18 cellular contexts compared by ENCODE assay signal in genomic region chr9:86357091-86357866, GRCh38. TPM values are rescaled to one million over a fixed set of nuclear protein-coding genes. Genes with fewer than 3 reads are reported as not detected.
DNase-seq lines count a peak whose midpoint lies in the region; ATAC-seq, FAIRE-seq and TF ChIP-seq lines count a peak whose summit lies in the region.
"Had no signal": no experiment of that assay in that cellular context is flagged by ENCODE, and none has a peak within 500 bp of the region (broad histone marks: within the 10 kb centered on the region; RNA-seq: fewer than 3 reads in every experiment).

No MANE protein-coding gene starts in this region.

- H3K9ac ChIP-seq in K562 (ENCODE audit: insufficient read depth in 1 of 2, low read depth in 2 of 2, low read length in 2 of 2) = no peak overlapping the region

- H3K9me3 ChIP-seq in K562 (replicated peaks; ENCODE audit: control insufficient read depth, insufficient read depth, low read depth, low read length) = no peaks in the 10 kb centered on the region
- H3K9me3 ChIP-seq: Caco-2 had no signal

- TF ChIP-seq CTCF in natural killer cell (IDR thresholded peaks at IDR 0.05) (no peak), K562 (IDR thresholded peaks at IDR 0.05 in 2 of 3, conservative IDR thresholded peaks at IDR 0.05 in 1 of 3; ENCODE audit: insufficient read depth in 2 of 3, low read depth in 1 of 3, low read length in 3 of 3) (no peak), nephron (IDR thresholded peaks at IDR 0.05; ENCODE audit: unreplicated experiment in 3 of 3) (no peak)

- H3K4me1 Mint-ChIP-seq in natural killer cell (peaks cover 24% of the 10 kb centered on the region in 2 donors), nephron (peaks cover 23% of the 10 kb centered on the region)
- peaks cover 17 to 23% of the 10 kb centered on the region in 2 donors for H3K4me1 Mint-ChIP-seq in natural killer cell treated with Interleukin-12 subunit alpha and Interleukin-12 subunit beta and Interleukin-15 and Interleukin-18, amount 100 ng/mL, for 72 hours (ENCODE audit: low read depth in 2 of 2)

- H2AFZ ChIP-seq in K562 (ENCODE audit: low read depth, low read length) = no peak overlapping the region

- no peak for TF ChIP-seq RAD21 in K562 (CRISPR knock-in tag; conservative IDR thresholded peaks at IDR 0.05 in 1 of 2, IDR thresholded peaks at IDR 0.05 in 1 of 2)

- H4K20me1 ChIP-seq in K562 (replicated peaks; ENCODE audit: control insufficient read depth, insufficient read depth, low read length) = no peaks in the 10 kb centered on the region; the same call in 1 of the 2 replicates

- peaks cover 17% of the 10 kb centered on the region for H3K79me2 ChIP-seq in K562 (ENCODE audit: control insufficient read depth, insufficient read depth, low read length)

- H3K4me2 ChIP-seq in K562 (ENCODE audit: insufficient read depth, low read length) = no peak overlapping the region

- no peak for DNase-seq in natural killer cell
- DNase-seq in natural killer cell treated with Interleukin-12 subunit alpha and Interleukin-12 subunit beta and Interleukin-15 and Interleukin-18, amount 100 ng/mL, for 72 hours (ENCODE audit: low spot score) = no peak
- peak in 2 of 4 experiments; percentile 14 to 21 for DNase-seq in K562 (ENCODE audit: extremely low read depth in 1 of 4, low spot score in 3 of 4)
- no peak for DNase-seq in SKM-1 (lab: John Stamatoyannopoulos, UW; ENCODE audit: unreplicated experiment)
- DNase-seq: Caco-2; CD8-positive, alpha-beta T cell; DND-41; GDM1; HCEC 1CT; HFFc6 had no signal

- no peaks in the 10 kb centered on the region for H3K27me3 ChIP-seq in K562 (ENCODE audit: control insufficient read depth in 2 of 2, insufficient read depth in 2 of 2, low read length in 2 of 2)

- H3K4me3 Mint-ChIP-seq in natural killer cell = peak overlapping the region; percentile 51
- no peak overlapping the region for H3K4me3 Mint-ChIP-seq in natural killer cell treated with Interleukin-12 subunit alpha and Interleukin-12 subunit beta and Interleukin-15 and Interleukin-18, amount 100 ng/mL, for 72 hours
- peak overlapping the region in 2 of 3 experiments; percentile 15 to 24 for H3K4me3 Mint-ChIP-seq in nephron
- H3K4me3 Mint-ChIP-seq: B cell; CD8-positive, alpha-beta T cell; HFFc6 had no signal

- intact Hi-C loops in natural killer cell (cut with micrococcal nuclease) = no loop called here
- intact Hi-C loops in K562 (cut with micrococcal nuclease) = loop anchor here (10.0 kb wide), 1 partner anchor 412 kb away; the partner anchor contains the start of gene NAA35

- TF ChIP-seq EP300 in K562 (IDR thresholded peaks at IDR 0.05; ENCODE audit: low read length) = no peak; the same call in 1 of the 2 replicates

- no peak for FAIRE-seq in K562 (lab: Jason Lieb, UNC)
- FAIRE-seq: A204.1, GM19239 had no signal

- no TSS peak for BruUV-seq in K562 (replicated peaks; lab: Mats Ljungman, UMichigan)

- in situ Hi-C loops in K562 (cut with MboI) = no loop called here

- H3K9me1 ChIP-seq in K562 (ENCODE audit: control insufficient read depth, insufficient read depth, low read length) = no peaks in the 10 kb centered on the region

- H3K27ac ChIP-seq in K562 (ENCODE audit: extremely low read depth, low read depth, low read length) = no peak overlapping the region
- H3K27ac ChIP-seq: C4-2B, HL-60 had no signal

- H3K36me3 Mint-ChIP-seq in natural killer cell (no peaks in the 10 kb centered on the region), nephron (ENCODE audit: low read depth) (peaks cover 8% of the 10 kb centered on the region)
- H3K36me3 Mint-ChIP-seq in natural killer cell treated with Interleukin-12 subunit alpha and Interleukin-12 subunit beta and Interleukin-15 and Interleukin-18, amount 100 ng/mL, for 72 hours = no peaks in the 10 kb centered on the region

- TF ChIP-seq POLR2A in K562 (conservative IDR thresholded peaks at IDR 0.05) = no peak

- 0% methylated on average over 3 of the region's 4 CpGs for WGBS in K562 (ENCODE audit: insufficient coverage, low coverage, missing lambda C conversion rate)

- no peak overlapping the region for H3K4me3 ChIP-seq in K562

- peaks cover 5% of the 10 kb centered on the region in 2 experiments; a peak in 4 of 5 replicates for H3K4me1 ChIP-seq in K562 (replicated peaks in 1 of 2; ENCODE audit: control insufficient read depth in 2 of 2, insufficient read depth in 2 of 2, low read length in 2 of 2)

- H3K27ac Mint-ChIP-seq in natural killer cell (no peak overlapping the region), nephron (peak overlapping the region in 1 of 3 experiments; percentile 38)
- H3K27ac Mint-ChIP-seq in natural killer cell treated with Interleukin-12 subunit alpha and Interleukin-12 subunit beta and Interleukin-15 and Interleukin-18, amount 100 ng/mL, for 72 hours = no peak overlapping the region
- H3K27ac Mint-ChIP-seq: B cell; CD8-positive, alpha-beta T cell; HFFc6 had no signal

- H3K9me3 Mint-ChIP-seq in natural killer cell = no peaks in the 10 kb centered on the region
- H3K9me3 Mint-ChIP-seq in natural killer cell treated with Interleukin-12 subunit alpha and Interleukin-12 subunit beta and Interleukin-15 and Interleukin-18, amount 100 ng/mL, for 72 hours = no peaks in the 10 kb centered on the region
- no peaks in the 10 kb centered on the region for H3K9me3 Mint-ChIP-seq in nephron
- H3K9me3 Mint-ChIP-seq: CD8-positive, alpha-beta T cell; HFFc6 had no signal

- CTCF ChIA-PET in K562 (lab: Yijun Ruan, JAX; ENCODE audit: low intra/inter-chr PET ratio) = no interaction called here

- H3K27me3 Mint-ChIP-seq in natural killer cell (ENCODE audit: low read depth in 2 of 2) (peaks cover 0 to 5% of the 10 kb centered on the region in 2 donors), nephron (ENCODE audit: low read depth) (no peaks in the 10 kb centered on the region)
- H3K27me3 Mint-ChIP-seq in natural killer cell treated with Interleukin-12 subunit alpha and Interleukin-12 subunit beta and Interleukin-15 and Interleukin-18, amount 100 ng/mL, for 72 hours = peaks cover 4 to 8% of the 10 kb centered on the region in 2 donors

- peaks cover 2% of the 10 kb centered on the region; the same call in 1 of the 3 replicates for H3K36me3 ChIP-seq in K562 (ENCODE audit: control insufficient read depth, insufficient read depth, low read length)

- POLR2A ChIA-PET in K562 (lab: Yijun Ruan, JAX) = no interaction called here

- ATAC-seq in natural killer cell = no peak
- no peak for ATAC-seq in natural killer cell treated with Interleukin-12 subunit alpha and Interleukin-12 subunit beta and Interleukin-15 and Interleukin-18, amount 100 ng/mL, for 72 hours
- no peak for ATAC-seq in K562
- ATAC-seq in GM19452 (IDR thresholded peaks at IDR 0.05; ENCODE audit: unreplicated experiment) = no peak
- ATAC-seq in HG03442 (IDR thresholded peaks at IDR 0.05; ENCODE audit: unreplicated experiment) = no peak
- ATAC-seq: CD8-positive, alpha-beta T cell had no signal

TF ChIP-seq in K562, 482 proteins besides CTCF, POLR2A, EP300 and RAD21:
- TF ChIP-seq NR4A1 (CRISPR knock-in tag; IDR thresholded peaks at IDR 0.05) = no peak
- TF ChIP-seq NR4A1 (tag; IDR thresholded peaks at IDR 0.05) = no peak
- TF ChIP-seq FOXM1 (IDR thresholded peaks at IDR 0.05; ENCODE audit: low read depth) = no peak
- TF ChIP-seq FOXM1 (CRISPR knock-in tag; IDR thresholded peaks at IDR 0.05; ENCODE audit: low read depth) = no peak
- no peak for TF ChIP-seq SMARCA5 (IDR thresholded peaks at IDR 0.05)
- TF ChIP-seq ARID1B (IDR thresholded peaks at IDR 0.05) = peak; percentile 72
- peak; percentile 76 for TF ChIP-seq CBFA2T3 (IDR thresholded peaks at IDR 0.05)
- peak; percentile 40 to 43; a peak in 2 of 4 replicates for TF ChIP-seq KDM1A (IDR thresholded peaks at IDR 0.05)
- no peak for TF ChIP-seq ZKSCAN3 (CRISPR knock-in tag; IDR thresholded peaks at IDR 0.05)
- TF ChIP-seq TAL1 (IDR thresholded peaks at IDR 0.05) = peak; percentile 59
- peak; percentile 61 for TF ChIP-seq TCF3 (CRISPR knock-in tag; IDR thresholded peaks at IDR 0.05)
- 0 out of 2 replicates have a peak, but pooled peaks have one; percentile 11 for TF ChIP-seq NCOR1 (IDR thresholded peaks at IDR 0.05)
- TF ChIP-seq SREBF1 (IDR thresholded peaks at IDR 0.05; ENCODE audit: borderline replicate concordance, low read depth, low read length) = no peak
- TF ChIP-seq TEAD4 (IDR thresholded peaks at IDR 0.05; ENCODE audit: low read length) = peak; percentile 40; the same call in 1 of the 2 replicates
- no peak for TF ChIP-seq TEAD4 (CRISPR knock-in tag; IDR thresholded peaks at IDR 0.05; ENCODE audit: borderline replicate concordance)
- TF ChIP-seq CBFA2T2 (conservative IDR thresholded peaks at IDR 0.05) = peak; percentile 47; the same call in 1 of the 2 replicates
- 0 out of 2 replicates have a peak, but pooled peaks have one; percentile 28 for TF ChIP-seq SMARCA4 (IDR thresholded peaks at IDR 0.05)

RNA-seq across cellular contexts. Expression of gene TUT7, which starts 3.1 kb away (rescaled TPM):
- total RNA-seq in natural killer cell (10 to 100 TPM; 84.7 to 94.8 (median 85.6) TPM), K562 (2014; rRNA removed) (14.2 and 15.3 TPM in 2 replicates), K562 (2014; rRNA removed; fragmentation: Illumina TruSeq; extraction: Trizol) (22.2 and 26.9 TPM in 2 replicates), K562 (2015; rRNA removed; fragmentation: Illumina TruSeq; extraction: Trizol) (24.2 and 26.2 TPM in 2 replicates), K562 (2021) (13.8 and 15.0 TPM in 2 replicates)
- total RNA-seq in natural killer cell treated with Interleukin-12 subunit alpha and Interleukin-12 subunit beta and Interleukin-15 and Interleukin-18, amount 100 ng/mL, for 72 hours = 10 to 100 TPM; 51.0 to 58.9 TPM
- 41.3 and 144 TPM in 2 replicates for total RNA-seq in K562 (2011; cell fraction: chromatin; rRNA removed; ENCODE audit: low replicate concordance)
- total RNA-seq in K562 (2011; cell fraction: nucleolus; rRNA removed) = 20.3 and 27.2 TPM in 2 replicates
- 50.5 and 62.4 TPM in 2 replicates for total RNA-seq in K562 (2011; cell fraction: nucleoplasm; rRNA removed)
- polyA plus RNA-seq in K562 (2011; rRNA removed) (20.0 TPM in 2 replicates), K562 (2014; fragmentation: Illumina TruSeq; extraction: Trizol) (18.8 and 23.7 TPM in 2 replicates), K562 (2014; fragmentation: Nextera tagmentation; extraction: Ambion mirVana) (1 to 10 TPM; 5.9 to 9.3 TPM), K562 (2014; rRNA removed) (12.6 and 15.2 TPM in 2 replicates)
- 2.2 and 8.3 TPM in 2 replicates for polyA plus RNA-seq in K562 (2011; cell fraction: cytosol; rRNA removed)
- 17.2 and 29.0 TPM in 2 replicates for polyA plus RNA-seq in K562 (2011; cell fraction: nucleus; rRNA removed)
- polyA plus RNA-seq in K562 (2012) = 10.7 and 12.9 TPM in 2 replicates
- polyA minus RNA-seq in K562 (2011; rRNA and poly(A)+ RNA removed) = 81.7 and 94.8 TPM in 2 replicates
- 18.1 and 22.7 TPM in 2 replicates for polyA minus RNA-seq in K562 (2011; cell fraction: cytosol; rRNA and poly(A)+ RNA removed)
- 37.7 and 74.2 TPM in 2 replicates for polyA minus RNA-seq in K562 (2011; cell fraction: nucleus; rRNA and poly(A)+ RNA removed)
